In genomic region chr18:41906528-41907256, GRCh38 we compare ENCODE assay signal across 8 cellular contexts. TPM values are rescaled to one million over a fixed set of nuclear protein-coding genes. Genes with fewer than 3 reads are reported as not detected.
DNase-seq lines count a peak whose midpoint lies in the region; ATAC-seq, FAIRE-seq and TF ChIP-seq lines count a peak whose summit lies in the region.

No MANE protein-coding gene starts in this region.

- H3K9me2 ChIP-seq in Karpas-422 (replicated peaks; ENCODE audit: insufficient read depth, low read length): no peaks in the 10 kb centered on the region

- H3K36me3 Mint-ChIP-seq in central memory CD8-positive, alpha-beta T cell (ENCODE audit: insufficient read depth): no peaks in the 10 kb centered on the region

- peak; percentile 55 for TF ChIP-seq CTCF in RWPE1 (conservative IDR thresholded peaks at IDR 0.05; ENCODE audit: low read depth)
- TF ChIP-seq CTCF in lung (IDR thresholded peaks at IDR 0.05; ENCODE audit: control extremely low read depth, extremely low read depth): peak; percentile 47
- peak; percentile 60 to 62 for TF ChIP-seq CTCF in tibial artery (IDR thresholded peaks at IDR 0.05)

- H3K27ac ChIP-seq in Karpas-422 (ENCODE audit: low read length) (no peak overlapping the region), RWPE1 (no peak overlapping the region), lung (ENCODE audit: low read depth in 1 of 2, low read length in 1 of 2) (no peak overlapping the region), tibial artery (no peak overlapping the region)

- CTCF ChIA-PET in RWPE1 (lab: Yijun Ruan, JAX): no interaction called here

- H3K4me3 ChIP-seq in Karpas-422 (ENCODE audit: low read length) (no peak overlapping the region), lung (no peak overlapping the region), tibial artery (no peak overlapping the region)

- peaks cover 11% of the 10 kb centered on the region for H3K4me1 Mint-ChIP-seq in central memory CD8-positive, alpha-beta T cell

- ATAC-seq in central memory CD8-positive, alpha-beta T cell (replicated peaks; ENCODE audit: extremely low read depth, poor library complexity, severe bottlenecking): peak; percentile 88
- peak; percentile 60 for ATAC-seq in lung (ENCODE audit: insufficient read depth, low FRiP score)

- no peak overlapping the region for H2AFZ ChIP-seq in Karpas-422 (ENCODE audit: low read length)

- H4K20me1 ChIP-seq in Karpas-422 (ENCODE audit: insufficient read depth, low read depth, low read length): no peaks in the 10 kb centered on the region

- no peaks in the 10 kb centered on the region for H3K9me3 Mint-ChIP-seq in central memory CD8-positive, alpha-beta T cell

- no peak overlapping the region for H3K4me2 ChIP-seq in Karpas-422 (ENCODE audit: low read depth, low read length, poor library complexity, severe bottlenecking)

- H3K36me3 ChIP-seq in Karpas-422 (ENCODE audit: insufficient read depth, low read length) (no peaks in the 10 kb centered on the region), lung (ENCODE audit: control insufficient read depth in 2 of 2, insufficient read depth in 2 of 2, low read length in 2 of 2) (no peaks in the 10 kb centered on the region), tibial artery (no peaks in the 10 kb centered on the region)

- H3K27me3 Mint-ChIP-seq in central memory CD8-positive, alpha-beta T cell: no peaks in the 10 kb centered on the region

- H3K4me1 ChIP-seq in Karpas-422 (ENCODE audit: low read length) (no peaks in the 10 kb centered on the region), lung (ENCODE audit: control insufficient read depth in 2 of 2, insufficient read depth in 2 of 2, low read length in 2 of 2) (no peaks in the 10 kb centered on the region), tibial artery (no peaks in the 10 kb centered on the region)

- POLR2A ChIA-PET in RWPE1 (lab: Yijun Ruan, JAX; ENCODE audit: low non-redundant PET): no interaction called here

- intact Hi-C loops in tibial artery (cut with DNase I; ENCODE audit: low total_unique reads): no loop called here

- peak; percentile 95 for FAIRE-seq in A204.1 (lab: Jason Lieb, UNC)

- H3K79me2 ChIP-seq in Karpas-422 (ENCODE audit: low read length): no peaks in the 10 kb centered on the region

- no peaks in the 10 kb centered on the region for H3K9me3 ChIP-seq in Karpas-422 (ENCODE audit: low read length)
- no peaks in the 10 kb centered on the region for H3K9me3 ChIP-seq in lung (ENCODE audit: control insufficient read depth in 2 of 2, insufficient read depth in 1 of 2, low read length in 1 of 2)
- H3K9me3 ChIP-seq in tibial artery: no peaks in the 10 kb centered on the region

- DNase-seq in GF-D8 (lab: John Stamatoyannopoulos, UW) (peak; percentile 14), H4 (ENCODE audit: low spot score) (peak; percentile 71), Karpas-422 (peak; percentile 76), RWPE1 (ENCODE audit: low spot score) (peak; percentile 22), lung (ENCODE audit: low spot score) (no peak), tibial artery (no peak)
- DNase-seq in central memory CD8-positive, alpha-beta T cell (ENCODE audit: low spot score in 2 of 2): peak in 1 of 2 donors; percentile 19

- no peak overlapping the region for H3K4me3 Mint-ChIP-seq in central memory CD8-positive, alpha-beta T cell

- 38 to 39% methylated on average over 7 of the region's 7 CpGs for WGBS in lung, 2 donors

- H3K27me3 ChIP-seq in Karpas-422 (ENCODE audit: low read length) (no peaks in the 10 kb centered on the region), lung (ENCODE audit: control insufficient read depth, insufficient read depth) (no peaks in the 10 kb centered on the region), tibial artery (no peaks in the 10 kb centered on the region)

- H3K9ac ChIP-seq in Karpas-422 (ENCODE audit: low read length): no peak overlapping the region

- no peak overlapping the region for H3K27ac Mint-ChIP-seq in central memory CD8-positive, alpha-beta T cell (ENCODE audit: low read depth)

RNA-seq across cellular contexts. Expression of gene PIK3C3, which starts 48.3 kb away (rescaled TPM):
- total RNA-seq in H4 (2014; rRNA removed; shearing (Covaris generic)): 24.8 and 44.5 TPM in 2 replicates
- 56.3 and 61.1 TPM in 2 replicates for total RNA-seq in Karpas-422 (2014; rRNA removed; shearing (Covaris generic); ENCODE audit: low replicate concordance)
- 10 to 100 TPM; 45.1 to 64.2 TPM for total RNA-seq in lung
- 10 to 100 TPM; 18.9 to 27.1 TPM for polyA plus RNA-seq in lung

Comparison
In these comparisons a context has a peak if more than half of its experiments do, and no peak if none do; other contexts are left out.
1. DNase-seq: peak in GF-D8 (single experiment), H4 (single experiment), Karpas-422 (single experiment) and RWPE1 (single experiment); none in lung (single experiment) and tibial artery (0 of 2).
2. Peak in every context shown above with its lines, with median percentiles within 50 percentile points of each other: CTCF ChIP-seq.